Comparison of ENCODE assay signal across 9 cellular contexts in the genomic region with DNA sequence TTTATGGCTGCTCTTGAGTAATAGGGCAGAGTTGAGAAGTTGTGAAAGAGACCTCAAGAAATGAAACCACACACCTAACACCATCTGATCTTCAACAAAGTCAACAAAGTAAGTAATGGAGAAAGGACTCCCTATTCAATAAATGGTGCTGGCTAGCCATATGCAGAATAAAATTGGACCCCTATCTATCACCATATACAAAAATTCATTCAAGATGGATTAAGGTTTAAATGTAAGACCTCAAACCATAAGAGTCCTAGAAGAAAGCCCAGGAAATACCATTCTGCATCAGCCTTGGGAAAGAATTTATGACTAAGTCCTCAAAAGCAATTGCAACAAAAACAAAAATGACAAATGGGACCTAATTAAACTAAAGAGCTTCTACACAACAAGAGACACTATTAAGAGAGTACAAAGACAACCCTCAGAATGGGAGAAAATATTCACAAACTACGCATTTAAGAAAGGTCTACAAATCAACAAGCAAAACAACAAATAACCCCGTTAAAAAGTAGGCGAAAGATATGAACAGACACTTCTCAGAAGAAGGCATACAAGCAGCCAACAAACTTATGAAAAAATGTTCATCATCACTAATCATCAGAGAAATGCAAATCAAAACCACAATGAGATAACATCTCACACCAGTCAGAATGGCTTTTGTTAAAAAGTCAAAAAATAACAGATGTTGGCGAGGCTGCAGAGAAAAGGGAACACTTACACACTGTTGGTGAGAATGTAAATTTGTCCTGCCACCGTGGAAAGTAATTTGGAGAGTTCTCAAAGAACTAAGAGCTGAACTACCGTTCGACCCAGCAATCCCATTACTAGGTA. TPM values are rescaled to one million over a fixed set of nuclear protein-coding genes. Genes with fewer than 3 reads are reported as not detected.
DNase-seq lines count a peak whose midpoint lies in the region; ATAC-seq and TF ChIP-seq lines count a peak whose summit lies in the region.
"Had no signal": no experiment of that assay in that cellular context is flagged by ENCODE, and none has a peak within 500 bp of the region (broad histone marks: within the 10 kb centered on the region; RNA-seq: fewer than 3 reads in every experiment).

No MANE protein-coding gene starts in this region.

- H3K27ac ChIP-seq in SK-N-MC (peak overlapping the region; percentile 76), stomach (peak overlapping the region in 4 of 5 donors; percentile 18 to 99 (median 97)), caudate nucleus (ENCODE audit: low read depth, low read length) (no peak overlapping the region)
- H3K27ac ChIP-seq: parathyroid adenoma had no signal

- 48 to 64% (median 55%) methylated on average over 7 of the region's 7 CpGs for WGBS in stomach, 5 donors

- peak overlapping the region; percentile 87 for H3K27ac Mint-ChIP-seq in activated CD4-positive, alpha-beta T cell treated with anti-CD3 and anti-CD28 coated beads, Interleukin-2, amount 10 ng/mL, durations not matched to agents 24 days and 14 days
- peak overlapping the region; percentile 84 to 99 for H3K27ac Mint-ChIP-seq in effector memory CD8-positive, alpha-beta T cell

- DNase-seq in activated CD4-positive, alpha-beta T cell treated with anti-CD3 and anti-CD28 coated beads, Interleukin-2, amount 10 ng/mL, durations not matched to agents 24 days and 14 days, result peak; percentile 71
- DNase-seq in activated CD4-positive, alpha-beta T cell treated with anti-CD3 and anti-CD28 coated beads, Interleukin-2, amount 50 U/mL, for 48 hours, result no peak
- no peak for DNase-seq in SK-N-MC (ENCODE audit: low read depth, low spot score)
- DNase-seq in effector memory CD8-positive, alpha-beta T cell, result no peak
- DNase-seq in stomach, result no peak
- no peak for DNase-seq in left ventricle myocardium superior
- no peak for DNase-seq in stimulated activated CD4-positive, alpha-beta T cell treated with anti-CD3 and anti-CD28 coated beads, Interleukin-4, amount 100 ng/mL, for 1 hour
- DNase-seq in caudate nucleus (lab: John Stamatoyannopoulos, UW), result no peak

- no peaks in the 10 kb centered on the region for H3K27me3 Mint-ChIP-seq in activated CD4-positive, alpha-beta T cell treated with anti-CD3 and anti-CD28 coated beads, Interleukin-2, amount 10 ng/mL, durations not matched to agents 24 days and 14 days
- no peaks in the 10 kb centered on the region for H3K27me3 Mint-ChIP-seq in effector memory CD8-positive, alpha-beta T cell

- H3K36me3 ChIP-seq in SK-N-MC (ENCODE audit: insufficient read depth, low read length) (peaks cover 12% of the 10 kb centered on the region), stomach (peaks cover 0 to 4% (median 0%) of the 10 kb centered on the region in 4 donors)

- H3K9ac ChIP-seq in SK-N-MC (ENCODE audit: insufficient read length), result no peak overlapping the region
- H3K9ac ChIP-seq: parathyroid adenoma had no signal

- peak overlapping the region; percentile 70 for H3K4me3 Mint-ChIP-seq in activated CD4-positive, alpha-beta T cell treated with anti-CD3 and anti-CD28 coated beads, Interleukin-2, amount 10 ng/mL, durations not matched to agents 24 days and 14 days
- H3K4me3 Mint-ChIP-seq in effector memory CD8-positive, alpha-beta T cell, result peak overlapping the region; percentile 95 to 98

- H3K27me3 ChIP-seq in stomach, result no peaks in the 10 kb centered on the region

- no peak for TF ChIP-seq POLR2A in stomach (IDR thresholded peaks at IDR 0.05)

- H3K4me1 ChIP-seq in stomach, result peaks cover 50 to 78% (median 69%) of the 10 kb centered on the region in 4 donors

- H3K4me3 ChIP-seq in SK-N-MC, result peak overlapping the region; percentile 66
- H3K4me3 ChIP-seq in stomach, result peak overlapping the region in 3 of 4 donors; percentile 72 to 94 (median 89)

- intact Hi-C loops in activated CD4-positive, alpha-beta T cell treated with anti-CD3 and anti-CD28 coated beads, Interleukin-2, amount 10 ng/mL, durations not matched to agents 24 days and 14 days (cut with micrococcal nuclease), result loop anchor here (1.0 to 2.0 kb wide), 3 partner anchors 13 to 194 kb away; no protein-coding TSS in a partner anchor
- intact Hi-C loops in stomach (cut with DNase I; ENCODE audit: low total_unique reads), result no loop called here
- intact Hi-C loops in left ventricle myocardium superior (cut with micrococcal nuclease), result no loop called here

- TF ChIP-seq CTCF in stomach (IDR thresholded peaks at IDR 0.05), result no peak

- peaks cover 60% of the 10 kb centered on the region for H3K4me1 Mint-ChIP-seq in activated CD4-positive, alpha-beta T cell treated with anti-CD3 and anti-CD28 coated beads, Interleukin-2, amount 10 ng/mL, durations not matched to agents 24 days and 14 days
- H3K4me1 Mint-ChIP-seq in effector memory CD8-positive, alpha-beta T cell (ENCODE audit: low read depth in 2 of 2), result peaks cover 58 to 59% of the 10 kb centered on the region in 2 donors

- peaks cover 27% of the 10 kb centered on the region for H3K36me3 Mint-ChIP-seq in activated CD4-positive, alpha-beta T cell treated with anti-CD3 and anti-CD28 coated beads, Interleukin-2, amount 10 ng/mL, durations not matched to agents 24 days and 14 days (ENCODE audit: low read depth)
- peaks cover 43% of the 10 kb centered on the region for H3K36me3 Mint-ChIP-seq in effector memory CD8-positive, alpha-beta T cell (ENCODE audit: insufficient read depth)

- no peak for TF ChIP-seq EP300 in stomach (IDR thresholded peaks at IDR 0.05)

- H3K9me3 ChIP-seq in SK-N-MC (ENCODE audit: low read depth, low read length), result no peaks in the 10 kb centered on the region
- H3K9me3 ChIP-seq in stomach, result no peaks in the 10 kb centered on the region

- H3K9me3 Mint-ChIP-seq in activated CD4-positive, alpha-beta T cell treated with anti-CD3 and anti-CD28 coated beads, Interleukin-2, amount 10 ng/mL, durations not matched to agents 24 days and 14 days, result no peaks in the 10 kb centered on the region
- H3K9me3 Mint-ChIP-seq in effector memory CD8-positive, alpha-beta T cell, result no peaks in the 10 kb centered on the region

- peak; percentile 18 for ATAC-seq in effector memory CD8-positive, alpha-beta T cell (replicated peaks)
- ATAC-seq in left ventricle myocardium superior, result no peak

RNA-seq across cellular contexts. Expression of gene MAP3K5, which starts 4.0 kb away (rescaled TPM):
- 8.7 and 8.8 TPM in 2 replicates for total RNA-seq in activated CD4-positive, alpha-beta T cell treated with anti-CD3 and anti-CD28 coated beads, Interleukin-2, amount 10 ng/mL, durations not matched to agents 24 days and 14 days
- total RNA-seq in stomach (10 to 100 TPM; 23.2 to 40.3 (median 24.5) TPM), left ventricle myocardium superior (38.5 TPM)
- polyA plus RNA-seq in stomach, result 10 to 100 TPM in 2 of 3 donors, 1 to 10 TPM in 1; 4.9 to 12.5 (median 12.4) TPM

RNA-seq across cellular contexts. Expression of gene PEX7, which starts 34.1 kb away (rescaled TPM):
- 4.3 and 5.4 TPM in 2 replicates for total RNA-seq in activated CD4-positive, alpha-beta T cell treated with anti-CD3 and anti-CD28 coated beads, Interleukin-2, amount 10 ng/mL, durations not matched to agents 24 days and 14 days
- total RNA-seq in stomach (10 to 100 TPM in 3 of 5 donors, 1 to 10 TPM in 1, not detected in 1; 2.7 to 38.5 (median 18.1) TPM), left ventricle myocardium superior (14.1 TPM)
- polyA plus RNA-seq in stomach, result 10 to 100 TPM in 2 of 3 donors, 1 to 10 TPM in 1; 7.3 to 21.5 (median 14.6) TPM
